In the genomic region with DNA sequence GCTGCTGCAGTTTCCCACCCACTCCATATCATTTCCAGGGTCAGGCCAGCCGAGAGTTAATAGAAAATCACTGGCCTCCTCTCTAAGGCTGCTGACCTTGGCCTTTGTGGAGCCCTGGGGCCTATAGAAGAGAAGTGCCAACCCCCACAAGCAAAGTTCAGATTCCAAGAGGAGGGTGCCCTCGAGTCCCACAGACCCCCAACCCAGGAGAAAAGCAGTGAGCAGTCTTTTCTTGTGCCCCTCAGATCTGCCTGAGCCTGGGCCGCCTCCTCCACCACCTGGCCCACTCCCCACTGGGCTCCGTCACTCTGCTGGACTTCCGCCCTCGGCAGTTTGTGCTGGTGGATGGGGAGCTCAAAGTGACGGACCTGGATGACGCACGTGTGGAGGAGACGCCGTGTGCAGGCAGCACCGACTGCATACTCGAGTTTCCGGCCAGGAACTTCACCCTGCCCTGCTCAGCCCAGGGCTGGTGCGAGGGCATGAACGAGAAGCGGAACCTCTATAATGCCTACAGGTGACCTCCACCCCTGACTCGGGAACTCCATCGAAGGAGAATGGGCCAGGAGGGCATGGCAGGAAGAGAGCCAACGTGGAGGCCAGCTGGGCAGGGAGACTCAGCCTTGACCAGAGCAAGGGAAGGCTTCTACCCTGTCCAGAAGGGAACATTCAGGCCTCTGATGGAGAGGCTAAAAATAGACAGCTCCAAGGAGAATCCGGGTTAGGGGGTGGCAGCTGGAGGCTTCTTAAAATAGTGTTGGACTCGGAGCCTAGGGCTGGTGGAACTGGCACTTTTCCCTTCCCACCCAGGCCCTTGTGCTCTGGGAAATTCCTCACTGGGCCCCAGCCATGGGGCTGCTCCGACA, we compare ENCODE assay signal across 1 cellular context.
TF ChIP-seq lines count a peak whose summit lies in the region.

No MANE protein-coding gene starts in this region.

TF ChIP-seq in K562, 482 proteins besides CTCF, POLR2A, EP300 and RAD21 (continued from another document):
- TF ChIP-seq, protein P1, sequence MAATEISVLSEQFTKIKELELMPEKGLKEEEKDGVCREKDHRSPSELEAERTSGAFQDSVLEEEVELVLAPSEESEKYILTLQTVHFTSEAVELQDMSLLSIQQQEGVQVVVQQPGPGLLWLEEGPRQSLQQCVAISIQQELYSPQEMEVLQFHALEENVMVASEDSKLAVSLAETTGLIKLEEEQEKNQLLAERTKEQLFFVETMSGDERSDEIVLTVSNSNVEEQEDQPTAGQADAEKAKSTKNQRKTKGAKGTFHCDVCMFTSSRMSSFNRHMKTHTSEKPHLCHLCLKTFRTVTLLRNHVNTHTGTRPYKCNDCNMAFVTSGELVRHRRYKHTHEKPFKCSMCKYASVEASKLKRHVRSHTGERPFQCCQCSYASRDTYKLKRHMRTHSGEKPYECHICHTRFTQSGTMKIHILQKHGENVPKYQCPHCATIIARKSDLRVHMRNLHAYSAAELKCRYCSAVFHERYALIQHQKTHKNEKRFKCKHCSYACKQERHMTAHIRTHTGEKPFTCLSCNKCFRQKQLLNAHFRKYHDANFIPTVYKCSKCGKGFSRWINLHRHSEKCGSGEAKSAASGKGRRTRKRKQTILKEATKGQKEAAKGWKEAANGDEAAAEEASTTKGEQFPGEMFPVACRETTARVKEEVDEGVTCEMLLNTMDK (IDR thresholded peaks at IDR 0.05; ENCODE audit: borderline replicate concordance, insufficient read depth, low read depth, low read length, poor library complexity, severe bottlenecking) = no peak
- TF ChIP-seq ZNF408 (CRISPR knock-in tag; IDR thresholded peaks at IDR 0.05; ENCODE audit: low read depth) = no peak
- no peak for TF ChIP-seq GATAD2A (IDR thresholded peaks at IDR 0.05)
